Comparison of ENCODE assay signal across 29 cellular contexts in the genomic region with DNA sequence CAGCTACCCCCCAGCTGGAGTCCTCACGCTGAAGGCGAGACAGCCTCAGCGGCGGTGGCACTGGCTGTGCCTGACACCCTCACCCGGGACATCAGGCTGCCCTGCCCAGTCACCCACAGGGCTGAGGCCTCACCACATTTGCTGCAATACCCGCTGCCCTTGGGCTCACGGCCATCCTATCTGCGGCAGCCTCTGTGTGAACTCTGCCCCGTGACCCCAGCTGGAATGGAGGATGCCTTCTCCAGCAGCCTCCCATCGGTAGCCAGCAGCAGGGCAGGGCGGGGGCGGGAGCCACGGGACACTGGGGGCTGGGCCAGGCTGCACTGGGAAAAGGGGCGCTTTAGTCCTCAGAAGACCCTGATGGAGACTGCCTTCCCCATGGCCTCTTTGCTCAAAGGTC.
"Had no signal": no experiment of that assay in that cellular context is flagged by ENCODE, and none has a peak within 500 bp of the region (broad histone marks: within the 10 kb centered on the region; RNA-seq: fewer than 3 reads in every experiment).

No MANE protein-coding gene starts in this region.

- H3K27ac ChIP-seq: colonic mucosa, epithelial cell of prostate, esophagus squamous epithelium, pancreas, right atrium auricular region, skin epidermis, uterus had no signal

- H3K27ac Mint-ChIP-seq: activated naive CD4-positive, alpha-beta T cell treated with anti-CD3 and anti-CD28 coated beads, Interleukin-2, amount 50 U/mL, for 72 hours; activated T-cell treated with anti-CD3 and anti-CD28 coated beads, Interleukin-2, amount 50 U/mL, for 72 hours; stimulated activated effector memory CD8-positive, alpha-beta T cell treated with anti-CD3 and anti-CD28 coated beads, Interleukin-12 subunit alpha, Interleukin-12 subunit beta, amount 100 ng/mL, for 72 hours; stimulated activated naive CD8-positive, alpha-beta T cell treated with anti-CD3 and anti-CD28 coated beads, Interleukin-15, amount 100 ng/mL, for 72 hours; type B pancreatic cell had no signal

- FAIRE-seq: bronchial epithelial cell, endometrium, pancreas had no signal

- DNase-seq: activated CD4-positive, alpha-beta T cell treated with anti-CD3 and anti-CD28 coated beads for 4 hours; activated CD4-positive, alpha-beta T cell treated with anti-CD3 and anti-CD28 coated beads, Interleukin-2, amount 50 U/mL, for 4 hours; activated CD4-positive, CD25-positive, alpha-beta regulatory T cell; activated naive CD4-positive, alpha-beta T cell; activated T-cell treated with anti-CD3 and anti-CD28 coated beads for 4 hours; activated T-cell treated with anti-CD3 and anti-CD28 coated beads, Interleukin-2, amount 50 U/mL, for 72 hours; anterior cingulate cortex; colonic mucosa; effector CD8-positive, alpha-beta T cell; esophagus squamous epithelium; foreskin melanocyte; left ventricle myocardium superior; mammary epithelial cell; pancreas; stimulated activated CD4-positive, alpha-beta T cell treated with anti-CD3 and anti-CD28 coated beads, Interleukin-12 subunit alpha, Interleukin-12 subunit beta, amount 100 ng/mL, for 4 hours; stimulated activated CD4-positive, alpha-beta T cell treated with anti-CD3 and anti-CD28 coated beads, Interleukin-4, amount 100 ng/mL, for 24 hours; stimulated activated naive CD8-positive, alpha-beta T cell treated with anti-CD3 and anti-CD28 coated beads, Interleukin-15, amount 100 ng/mL, for 72 hours; substantia nigra; uterus had no signal

- H3K9me3 Mint-ChIP-seq: activated naive CD4-positive, alpha-beta T cell treated with anti-CD3 and anti-CD28 coated beads, Interleukin-2, amount 50 U/mL, for 72 hours; central memory CD8-positive, alpha-beta T cell; stimulated activated effector memory CD8-positive, alpha-beta T cell treated with anti-CD3 and anti-CD28 coated beads, Interleukin-12 subunit alpha, Interleukin-12 subunit beta, amount 100 ng/mL, for 72 hours; stimulated activated naive CD8-positive, alpha-beta T cell treated with anti-CD3 and anti-CD28 coated beads, Interleukin-15, amount 100 ng/mL, for 72 hours; T-helper 2 cell treated with Interferon-gamma antibody and Interleukin-4, amounts not matched to agents 5 μg/mL and 100 μg/mL, for 36 hours had no signal

- H3K36me3 Mint-ChIP-seq: activated naive CD4-positive, alpha-beta T cell treated with anti-CD3 and anti-CD28 coated beads, Interleukin-2, amount 50 U/mL, for 72 hours; stimulated activated effector memory CD8-positive, alpha-beta T cell treated with anti-CD3 and anti-CD28 coated beads, Interleukin-12 subunit alpha, Interleukin-12 subunit beta, amount 100 ng/mL, for 72 hours; type B pancreatic cell had no signal

- H3K36me3 ChIP-seq: colonic mucosa, esophagus squamous epithelium, pancreas, right atrium auricular region, uterus had no signal

- ATAC-seq: activated naive CD4-positive, alpha-beta T cell treated with anti-CD3 and anti-CD28 coated beads, Interleukin-2, amount 50 U/mL, for 72 hours; activated T-cell treated with anti-CD3 and anti-CD28 coated beads, Interleukin-2, amount 50 U/mL, for 72 hours; left ventricle myocardium superior; stimulated activated effector memory CD8-positive, alpha-beta T cell treated with anti-CD3 and anti-CD28 coated beads, Interleukin-12 subunit alpha, Interleukin-12 subunit beta, amount 100 ng/mL, for 72 hours; stimulated activated naive CD8-positive, alpha-beta T cell treated with anti-CD3 and anti-CD28 coated beads, Interleukin-15, amount 100 ng/mL, for 72 hours had no signal

- H3K4me3 ChIP-seq: colonic mucosa, esophagus squamous epithelium, pancreas, right atrium auricular region, skin epidermis, uterus had no signal

- H3K4me1 ChIP-seq: colonic mucosa, pancreas, right atrium auricular region had no signal

- H3K27me3 ChIP-seq: right atrium auricular region, uterus had no signal

- H3K4me3 Mint-ChIP-seq: activated T-cell treated with anti-CD3 and anti-CD28 coated beads, Interleukin-2, amount 50 U/mL, for 72 hours; central memory CD8-positive, alpha-beta T cell; stimulated activated effector memory CD8-positive, alpha-beta T cell treated with anti-CD3 and anti-CD28 coated beads, Interleukin-12 subunit alpha, Interleukin-12 subunit beta, amount 100 ng/mL, for 72 hours; stimulated activated naive CD8-positive, alpha-beta T cell treated with anti-CD3 and anti-CD28 coated beads, Interleukin-15, amount 100 ng/mL, for 72 hours; T-helper 2 cell treated with Interferon-gamma antibody and Interleukin-4, amounts not matched to agents 5 μg/mL and 100 μg/mL, for 36 hours had no signal

- H3K9me3 ChIP-seq: colonic mucosa, esophagus squamous epithelium, pancreas, right atrium auricular region, uterus had no signal

- H3K4me1 Mint-ChIP-seq: central memory CD8-positive, alpha-beta T cell had no signal
